In genomic region chr6:14889172-14889571, GRCh38 we compare ENCODE assay signal across 1 cellular context.
TF ChIP-seq lines count a peak whose summit lies in the region.

No MANE protein-coding gene starts in this region.

TF ChIP-seq in SK-N-SH, 30 proteins besides CTCF, POLR2A, EP300 and RAD21 (continued from another document):
- TF ChIP-seq ZBTB33 (IDR thresholded peaks at IDR 0.05; ENCODE audit: borderline replicate concordance, low read depth): no peak
- TF ChIP-seq GABPA (IDR thresholded peaks at IDR 0.05; ENCODE audit: low read depth): no peak
- no peak for TF ChIP-seq POLR2AphosphoS5 (IDR thresholded peaks at IDR 0.05; ENCODE audit: low read depth, low read length)
- no peak for TF ChIP-seq CHD2 (IDR thresholded peaks at IDR 0.05; ENCODE audit: low read length, partially characterized antibody)
- TF ChIP-seq MAX (IDR thresholded peaks at IDR 0.05; ENCODE audit: low read depth): no peak
- no peak for TF ChIP-seq SIN3A (IDR thresholded peaks at IDR 0.05; ENCODE audit: borderline replicate concordance, low read depth, low read length)
- TF ChIP-seq IRF3 (IDR thresholded peaks at IDR 0.05; ENCODE audit: low read depth, low read length): no peak
- no peak for TF ChIP-seq MEF2A (IDR thresholded peaks at IDR 0.05; ENCODE audit: borderline replicate concordance, low read depth)
- no peak for TF ChIP-seq GATA2 (CRISPR knock-in tag; IDR thresholded peaks at IDR 0.05)
TF ChIP-seq in SK-N-SH: peak in this region for 0.
